Comparison of ENCODE assay signal across 15 cellular contexts in the genomic region with DNA sequence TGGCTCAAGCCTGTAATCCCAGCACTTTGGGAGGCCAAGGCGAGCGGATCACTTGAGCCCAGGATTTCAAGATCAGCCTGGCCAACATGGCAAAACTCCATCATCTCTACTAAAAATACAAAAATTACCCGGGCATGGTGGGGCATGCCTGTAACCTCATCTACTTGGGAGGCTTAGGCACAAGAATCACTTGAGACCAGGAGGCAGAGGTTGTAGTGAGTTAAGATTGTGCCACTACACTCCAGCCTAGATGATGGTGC. TPM values are rescaled to one million over a fixed set of nuclear protein-coding genes. Genes with fewer than 3 reads are reported as not detected.
DNase-seq lines count a peak whose midpoint lies in the region; ATAC-seq and TF ChIP-seq lines count a peak whose summit lies in the region.
"Had no signal": no experiment of that assay in that cellular context is flagged by ENCODE, and none has a peak within 500 bp of the region (broad histone marks: within the 10 kb centered on the region; RNA-seq: fewer than 3 reads in every experiment).

No MANE protein-coding gene starts in this region.

- no peak overlapping the region for H3K27ac Mint-ChIP-seq in activated T-helper 1 cell treated with anti-CD3 and anti-CD28 coated beads, Interleukin-12 subunit alpha, Interleukin-12 subunit beta, Interleukin-2, Interleukin-4 antibody, amounts not matched to agents 30 ng/mL and 10 ng/mL and 1 ng/mL, durations not matched to agents 14 hours and 24 hours and 36 hours
- no peak overlapping the region for H3K27ac Mint-ChIP-seq in chondrocyte (ENCODE audit: unreplicated experiment)

- ATAC-seq in left ventricle myocardium superior (no peak), esophagus mucosa (peak; percentile 49), psoas muscle (peak; percentile 20 to 65 (median 28))

- intact Hi-C loops in left ventricle myocardium inferior (cut with micrococcal nuclease): no loop called here
- intact Hi-C loops in left ventricle myocardium superior (cut with micrococcal nuclease): no loop called here
- intact Hi-C loops in psoas muscle (cut with DNase I): no loop called here
- intact Hi-C loops in activated T-helper 1 cell treated with anti-CD3 and anti-CD28 coated beads, Interleukin-12 subunit alpha, Interleukin-12 subunit beta, Interleukin-2, Interleukin-4 antibody, amounts not matched to agents 30 ng/mL and 10 ng/mL and 1 ng/mL, durations not matched to agents 14 hours and 24 hours and 36 hours (cut with micrococcal nuclease): no loop called here
- intact Hi-C loops in posterior vena cava (cut with DNase I): no loop called here

- H3K27ac ChIP-seq in left ventricle myocardium inferior (replicated peaks) (peak overlapping the region; percentile 95), psoas muscle (peak overlapping the region; percentile 92)

- no peaks in the 10 kb centered on the region for H3K36me3 Mint-ChIP-seq in activated T-helper 1 cell treated with anti-CD3 and anti-CD28 coated beads, Interleukin-12 subunit alpha, Interleukin-12 subunit beta, Interleukin-2, Interleukin-4 antibody, amounts not matched to agents 30 ng/mL and 10 ng/mL and 1 ng/mL, durations not matched to agents 14 hours and 24 hours and 36 hours (ENCODE audit: low read depth)
- H3K36me3 Mint-ChIP-seq in chondrocyte (ENCODE audit: low read depth): no peaks in the 10 kb centered on the region

- H3K4me3 ChIP-seq in left ventricle myocardium inferior (no peak overlapping the region), psoas muscle (peak overlapping the region; percentile 72)

- H3K27me3 ChIP-seq in left ventricle myocardium inferior (ENCODE audit: low read depth): no peaks in the 10 kb centered on the region
- no peaks in the 10 kb centered on the region for H3K27me3 ChIP-seq in psoas muscle (ENCODE audit: insufficient read depth in 3 of 3, low read length in 2 of 3)

- no peaks in the 10 kb centered on the region for H3K4me1 Mint-ChIP-seq in activated T-helper 1 cell treated with anti-CD3 and anti-CD28 coated beads, Interleukin-12 subunit alpha, Interleukin-12 subunit beta, Interleukin-2, Interleukin-4 antibody, amounts not matched to agents 30 ng/mL and 10 ng/mL and 1 ng/mL, durations not matched to agents 14 hours and 24 hours and 36 hours (ENCODE audit: low read depth)
- peaks cover 22% of the 10 kb centered on the region for H3K4me1 Mint-ChIP-seq in chondrocyte (ENCODE audit: low read depth)

- no peaks in the 10 kb centered on the region for H3K9me3 ChIP-seq in left ventricle myocardium inferior (replicated peaks)
- H3K9me3 ChIP-seq in psoas muscle: no peaks in the 10 kb centered on the region

- DNase-seq in left ventricle myocardium inferior (no peak), left ventricle myocardium superior (no peak), psoas muscle (peak in 1 of 2 donors; percentile 56), posterior vena cava (ENCODE audit: low spot score) (no peak), COLO829 (ENCODE audit: low spot score) (no peak), chondrocyte (ENCODE audit: low spot score) (no peak)
- no peak for DNase-seq in activated T-helper 1 cell treated with anti-CD3 and anti-CD28 coated beads, Interleukin-12 subunit alpha, Interleukin-12 subunit beta, Interleukin-2, Interleukin-4 antibody, amounts not matched to agents 30 ng/mL and 10 ng/mL and 1 ng/mL, durations not matched to agents 14 hours and 24 hours and 36 hours (ENCODE audit: low spot score)
- DNase-seq: DMS153, GOT3, NCI-H1436, NCI-H2029, NCI-H524, SHP77 had no signal

- WGBS in psoas muscle, 3 donors: 23 to 35% (median 30%) methylated on average over 3 of the region's 3 CpGs

- no peaks in the 10 kb centered on the region for H3K36me3 ChIP-seq in left ventricle myocardium inferior
- H3K36me3 ChIP-seq in psoas muscle (ENCODE audit: insufficient read depth in 1 of 2, low read depth in 1 of 2): peaks cover 0 to 7% of the 10 kb centered on the region in 2 donors

- peaks cover 100% of the 10 kb centered on the region for H3K4me1 ChIP-seq in left ventricle myocardium inferior
- peaks cover 92% of the 10 kb centered on the region for H3K4me1 ChIP-seq in psoas muscle

- H3K4me3 Mint-ChIP-seq in activated T-helper 1 cell treated with anti-CD3 and anti-CD28 coated beads, Interleukin-12 subunit alpha, Interleukin-12 subunit beta, Interleukin-2, Interleukin-4 antibody, amounts not matched to agents 30 ng/mL and 10 ng/mL and 1 ng/mL, durations not matched to agents 14 hours and 24 hours and 36 hours: no peak overlapping the region
- no peak overlapping the region for H3K4me3 Mint-ChIP-seq in chondrocyte (ENCODE audit: unreplicated experiment)

- H3K27me3 Mint-ChIP-seq in activated T-helper 1 cell treated with anti-CD3 and anti-CD28 coated beads, Interleukin-12 subunit alpha, Interleukin-12 subunit beta, Interleukin-2, Interleukin-4 antibody, amounts not matched to agents 30 ng/mL and 10 ng/mL and 1 ng/mL, durations not matched to agents 14 hours and 24 hours and 36 hours (ENCODE audit: insufficient read depth): peaks cover 2% of the 10 kb centered on the region
- H3K27me3 Mint-ChIP-seq in chondrocyte (ENCODE audit: low read depth): no peaks in the 10 kb centered on the region

- TF ChIP-seq CTCF in left ventricle myocardium inferior (IDR thresholded peaks at IDR 0.05; ENCODE audit: borderline replicate concordance) (no peak), psoas muscle (IDR thresholded peaks at IDR 0.05) (no peak), chondrocyte (IDR thresholded peaks at IDR 0.05) (no peak)

- H3K9me3 Mint-ChIP-seq in activated T-helper 1 cell treated with anti-CD3 and anti-CD28 coated beads, Interleukin-12 subunit alpha, Interleukin-12 subunit beta, Interleukin-2, Interleukin-4 antibody, amounts not matched to agents 30 ng/mL and 10 ng/mL and 1 ng/mL, durations not matched to agents 14 hours and 24 hours and 36 hours: no peaks in the 10 kb centered on the region
- H3K9me3 Mint-ChIP-seq in chondrocyte (ENCODE audit: low read depth): no peaks in the 10 kb centered on the region

RNA-seq across cellular contexts. Expression of gene PALMD, which starts 12.0 kb away (rescaled TPM):
- total RNA-seq in left ventricle myocardium inferior: 123 TPM
- total RNA-seq in left ventricle myocardium superior: 115 TPM
- total RNA-seq in esophagus mucosa: 17.7 TPM
- 100 to 1,000 TPM in 3 of 4 donors, 10 to 100 TPM in 1; 46.2 to 219 (median 113) TPM for total RNA-seq in psoas muscle
- 100 to 1,000 TPM in 1 of 3 donors, 10 to 100 TPM in 2; 54.4 to 130 (median 59.4) TPM for polyA plus RNA-seq in psoas muscle
- total RNA-seq in activated T-helper 1 cell treated with anti-CD3 and anti-CD28 coated beads, Interleukin-12 subunit alpha, Interleukin-12 subunit beta, Interleukin-2, Interleukin-4 antibody, amounts not matched to agents 30 ng/mL and 10 ng/mL and 1 ng/mL, durations not matched to agents 14 hours and 24 hours and 36 hours: not detected in 2 replicates
- 10 to 100 TPM; 22.6 to 31.0 TPM for total RNA-seq in posterior vena cava
- 6.2 to 16.5 TPM (median 6.9 TPM) in 3 replicates for total RNA-seq in chondrocyte
- total RNA-seq: A673 had no signal
